ENCODE assay signal across 15 cellular contexts in the genomic region with DNA sequence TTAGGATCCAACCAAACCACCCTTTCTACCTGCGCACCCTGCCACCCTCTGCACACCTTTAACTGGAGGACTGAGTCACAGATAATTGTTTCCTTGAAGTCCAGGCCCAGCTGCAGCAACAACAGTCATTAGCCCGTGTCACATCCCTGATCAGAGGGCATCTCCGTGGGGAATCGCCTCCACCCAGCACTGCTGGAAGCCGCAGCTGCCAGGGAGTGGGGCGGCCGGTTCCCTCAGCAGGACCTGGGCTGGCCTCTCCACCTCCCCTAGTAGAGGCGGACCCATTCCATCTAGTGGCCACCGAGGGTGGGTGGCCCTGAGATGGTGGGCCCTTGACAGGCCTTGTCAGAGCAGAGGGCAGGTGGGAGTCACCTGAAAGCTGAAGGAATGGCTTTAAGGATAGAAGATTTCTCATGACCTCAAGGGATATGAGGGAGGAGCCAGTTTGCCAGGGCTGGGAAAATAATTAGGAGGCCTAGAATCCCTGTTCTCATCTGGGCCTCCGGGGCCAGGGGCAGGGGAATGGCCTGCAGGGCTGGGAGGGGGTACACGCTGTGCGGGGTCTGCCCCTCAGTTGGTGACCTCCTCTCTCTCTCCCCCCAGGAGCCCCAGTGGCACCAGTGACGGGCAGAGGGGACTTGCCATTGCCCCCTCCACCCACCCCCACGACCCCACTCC. TPM values are rescaled to one million over a fixed set of nuclear protein-coding genes. Genes with fewer than 3 reads are reported as not detected.
DNase-seq lines count a peak whose midpoint lies in the region; ATAC-seq and TF ChIP-seq lines count a peak whose summit lies in the region.
"Had no signal": no experiment of that assay in that cellular context is flagged by ENCODE, and none has a peak within 500 bp of the region (broad histone marks: within the 10 kb centered on the region; RNA-seq: fewer than 3 reads in every experiment).

No MANE protein-coding gene starts in this region.

- H3K27ac Mint-ChIP-seq in activated CD8-positive, alpha-beta T cell treated with anti-CD3 and anti-CD28 coated beads, Interleukin-2, amount 10 ng/mL, durations not matched to agents 7 days and 5 days: peak overlapping the region; percentile 32
- peak overlapping the region; percentile 77 for H3K27ac Mint-ChIP-seq in memory B cell
- no peak overlapping the region for H3K27ac Mint-ChIP-seq in activated CD4-positive, alpha-beta memory T cell treated with anti-CD3 and anti-CD28 coated beads for 36 hours
- H3K27ac Mint-ChIP-seq: B cell had no signal

- H3K4me3 Mint-ChIP-seq in activated CD8-positive, alpha-beta T cell treated with anti-CD3 and anti-CD28 coated beads, Interleukin-2, amount 10 ng/mL, durations not matched to agents 7 days and 5 days: no peak overlapping the region
- no peak overlapping the region for H3K4me3 Mint-ChIP-seq in memory B cell
- no peak overlapping the region for H3K4me3 Mint-ChIP-seq in activated CD4-positive, alpha-beta memory T cell treated with anti-CD3 and anti-CD28 coated beads for 36 hours
- H3K4me3 Mint-ChIP-seq: B cell had no signal

- CTCF ChIA-PET in activated CD8-positive, alpha-beta T cell treated with anti-CD3 and anti-CD28 coated beads, Interleukin-2, amount 10 ng/mL, durations not matched to agents 7 days and 5 days (lab: Charles Lee): no interaction called here
- CTCF ChIA-PET in activated CD4-positive, alpha-beta memory T cell treated with anti-CD3 and anti-CD28 coated beads for 36 hours (lab: Charles Lee): no interaction called here

- intact Hi-C loops in activated CD4-positive, alpha-beta memory T cell treated with anti-CD3 and anti-CD28 coated beads for 36 hours (cut with micrococcal nuclease): no loop called here

- H3K27me3 Mint-ChIP-seq in activated CD8-positive, alpha-beta T cell treated with anti-CD3 and anti-CD28 coated beads, Interleukin-2, amount 10 ng/mL, durations not matched to agents 7 days and 5 days (ENCODE audit: low read depth): no peaks in the 10 kb centered on the region
- H3K27me3 Mint-ChIP-seq in memory B cell: no peaks in the 10 kb centered on the region
- no peaks in the 10 kb centered on the region for H3K27me3 Mint-ChIP-seq in activated CD4-positive, alpha-beta memory T cell treated with anti-CD3 and anti-CD28 coated beads for 36 hours
- H3K27me3 Mint-ChIP-seq: B cell; naive thymus-derived CD4-positive, alpha-beta T cell had no signal

- in situ Hi-C loops in GM13977 (cut with MboI; ENCODE audit: low pct_unique_long_range_greater_than_20kb, low sequenced_read_pairs, unreplicated experiment): no loop called here

- POLR2A ChIA-PET in activated CD8-positive, alpha-beta T cell treated with anti-CD3 and anti-CD28 coated beads, Interleukin-2, amount 10 ng/mL, durations not matched to agents 7 days and 5 days (lab: Charles Lee): interaction anchor here (0.6 kb wide), 1 partner anchor 309 kb away, joined by 3 read pairs; no protein-coding TSS in a partner anchor
- POLR2A ChIA-PET in activated CD4-positive, alpha-beta memory T cell treated with anti-CD3 and anti-CD28 coated beads for 36 hours (lab: Charles Lee): interaction anchor here (1.4 kb wide), 1 partner anchor 11 kb away, joined by 4 read pairs; no protein-coding TSS in a partner anchor

- no peak for ATAC-seq in activated CD8-positive, alpha-beta T cell treated with anti-CD3 and anti-CD28 coated beads, Interleukin-2, amount 10 ng/mL, durations not matched to agents 7 days and 5 days
- ATAC-seq in memory B cell (ENCODE audit: low read depth) (no peak), HG03108 (IDR thresholded peaks at IDR 0.05; ENCODE audit: unreplicated experiment) (no peak)
- ATAC-seq: naive thymus-derived CD4-positive, alpha-beta T cell had no signal

- peaks cover 33% of the 10 kb centered on the region for H3K4me1 Mint-ChIP-seq in activated CD8-positive, alpha-beta T cell treated with anti-CD3 and anti-CD28 coated beads, Interleukin-2, amount 10 ng/mL, durations not matched to agents 7 days and 5 days (ENCODE audit: low read depth)
- H3K4me1 Mint-ChIP-seq in memory B cell: peaks cover 14% of the 10 kb centered on the region
- peaks cover 6% of the 10 kb centered on the region for H3K4me1 Mint-ChIP-seq in activated CD4-positive, alpha-beta memory T cell treated with anti-CD3 and anti-CD28 coated beads for 36 hours (ENCODE audit: low read depth)

- H3K9me3 Mint-ChIP-seq in activated CD8-positive, alpha-beta T cell treated with anti-CD3 and anti-CD28 coated beads, Interleukin-2, amount 10 ng/mL, durations not matched to agents 7 days and 5 days (ENCODE audit: insufficient read depth): no peaks in the 10 kb centered on the region
- no peaks in the 10 kb centered on the region for H3K9me3 Mint-ChIP-seq in memory B cell
- no peaks in the 10 kb centered on the region for H3K9me3 Mint-ChIP-seq in activated CD4-positive, alpha-beta memory T cell treated with anti-CD3 and anti-CD28 coated beads for 36 hours
- H3K9me3 Mint-ChIP-seq: naive thymus-derived CD4-positive, alpha-beta T cell had no signal

- peaks cover 42% of the 10 kb centered on the region for H3K36me3 Mint-ChIP-seq in activated CD8-positive, alpha-beta T cell treated with anti-CD3 and anti-CD28 coated beads, Interleukin-2, amount 10 ng/mL, durations not matched to agents 7 days and 5 days (ENCODE audit: low read depth)
- H3K36me3 Mint-ChIP-seq in memory B cell: peaks cover 21% of the 10 kb centered on the region
- H3K36me3 Mint-ChIP-seq in activated CD4-positive, alpha-beta memory T cell treated with anti-CD3 and anti-CD28 coated beads for 36 hours: peaks cover 26% of the 10 kb centered on the region

- DNase-seq in 8988T (peak; percentile 12), D341Med (ENCODE audit: low spot score) (peak; percentile 22), memory B cell (ENCODE audit: low spot score in 2 of 2) (no peak), NCI-H510A treated with DMSO at 0.1 percent for 48 hours (lab: John Stamatoyannopoulos, UW) (no peak), GM13977 (ENCODE audit: low spot score) (no peak)
- DNase-seq in activated CD8-positive, alpha-beta T cell treated with anti-CD3 and anti-CD28 coated beads, Interleukin-2, amount 10 ng/mL, durations not matched to agents 7 days and 5 days: no peak
- no peak for DNase-seq in activated CD4-positive, alpha-beta memory T cell treated with anti-CD3 and anti-CD28 coated beads for 36 hours
- DNase-seq: activated CD8-positive, alpha-beta memory T cell treated with anti-CD3 and anti-CD28 coated beads for 24 hours; activated effector memory CD4-positive, alpha-beta T cell treated with anti-CD3 and anti-CD28 coated beads, Interleukin-2, amount 50 U/mL, for 16 hours; DMS153; naive thymus-derived CD4-positive, alpha-beta T cell; NCI-H1436 treated with DMSO at 0.1 percent for 48 hours; SJCRH30 had no signal

- TF ChIP-seq CTCF in GM13977 (IDR thresholded peaks at IDR 0.05; ENCODE audit: extremely low read depth, insufficient read depth, missing control alignments): no peak

RNA-seq across cellular contexts. Expression of gene PRSS53, which starts 6.2 kb away (rescaled TPM):
- 1 to 10 TPM; 5.3 to 6.8 TPM for total RNA-seq in activated CD8-positive, alpha-beta T cell treated with anti-CD3 and anti-CD28 coated beads, Interleukin-2, amount 10 ng/mL, durations not matched to agents 7 days and 5 days
- 1 to 10 TPM; 3.4 to 5.3 TPM for total RNA-seq in activated CD4-positive, alpha-beta memory T cell treated with anti-CD3 and anti-CD28 coated beads for 36 hours

RNA-seq across cellular contexts. Expression of gene ZNF646, which starts 8.3 kb away (rescaled TPM):
- 10 to 100 TPM; 26.0 to 30.3 TPM for total RNA-seq in activated CD8-positive, alpha-beta T cell treated with anti-CD3 and anti-CD28 coated beads, Interleukin-2, amount 10 ng/mL, durations not matched to agents 7 days and 5 days
- 10 to 100 TPM; 18.6 to 19.9 TPM for total RNA-seq in activated CD4-positive, alpha-beta memory T cell treated with anti-CD3 and anti-CD28 coated beads for 36 hours

RNA-seq across cellular contexts. Expression of gene ZNF668, which starts 8.5 kb away (rescaled TPM):
- total RNA-seq in activated CD8-positive, alpha-beta T cell treated with anti-CD3 and anti-CD28 coated beads, Interleukin-2, amount 10 ng/mL, durations not matched to agents 7 days and 5 days: 10 to 100 TPM; 20.8 to 22.2 TPM
- total RNA-seq in activated CD4-positive, alpha-beta memory T cell treated with anti-CD3 and anti-CD28 coated beads for 36 hours: 10 to 100 TPM; 11.4 to 13.3 TPM

RNA-seq across cellular contexts. Expression of gene VKORC1, which starts 12.1 kb away (rescaled TPM):
- total RNA-seq in activated CD8-positive, alpha-beta T cell treated with anti-CD3 and anti-CD28 coated beads, Interleukin-2, amount 10 ng/mL, durations not matched to agents 7 days and 5 days: 10 to 100 TPM; 71.6 to 78.8 TPM
- total RNA-seq in activated CD4-positive, alpha-beta memory T cell treated with anti-CD3 and anti-CD28 coated beads for 36 hours: 10 to 100 TPM; 67.3 to 72.3 TPM

RNA-seq across cellular contexts. Expression of gene BCKDK, which starts 25.7 kb away (rescaled TPM):
- 10 to 100 TPM; 38.9 TPM for total RNA-seq in activated CD8-positive, alpha-beta T cell treated with anti-CD3 and anti-CD28 coated beads, Interleukin-2, amount 10 ng/mL, durations not matched to agents 7 days and 5 days
- total RNA-seq in activated CD4-positive, alpha-beta memory T cell treated with anti-CD3 and anti-CD28 coated beads for 36 hours: 10 to 100 TPM; 38.5 to 40.5 TPM

Comparison
In these comparisons a context has a peak if more than half of its experiments do, and no peak if none do; other contexts are left out.
1. DNase-seq: peak in 8988T (single experiment) and D341Med (single experiment); none in activated CD8-positive, alpha-beta T cell treated with anti-CD3 and anti-CD28 coated beads, Interleukin-2, amount 10 ng/mL, durations not matched to agents 7 days and 5 days (single experiment), memory B cell (0 of 2), activated CD4-positive, alpha-beta memory T cell treated with anti-CD3 and anti-CD28 coated beads for 36 hours (single experiment), NCI-H510A treated with DMSO at 0.1 percent for 48 hours (single experiment) and GM13977 (single experiment).